ENCODE assay signal across 26 cellular contexts in the genomic region with DNA sequence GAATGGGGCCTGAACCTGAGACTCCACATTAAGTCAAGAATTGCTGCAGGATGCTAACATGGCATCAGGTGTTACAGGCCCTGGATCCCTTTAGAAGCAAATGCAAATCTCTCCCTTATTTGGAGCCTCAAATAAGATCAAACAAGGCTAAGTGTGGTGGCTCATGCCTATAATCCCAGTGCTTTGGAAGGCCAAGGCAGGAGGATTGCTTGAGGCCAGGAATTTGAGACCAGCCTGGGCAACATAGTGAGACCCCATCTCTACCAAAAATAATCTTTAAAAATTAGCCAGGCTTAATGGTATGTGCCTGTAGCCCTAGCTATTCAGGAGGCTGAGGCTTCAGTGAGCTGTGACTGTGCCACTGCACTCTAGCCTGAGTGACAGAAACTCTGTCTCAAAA.
DNase-seq lines count a peak whose midpoint lies in the region; ATAC-seq, FAIRE-seq and TF ChIP-seq lines count a peak whose summit lies in the region.
"Had no signal": no experiment of that assay in that cellular context is flagged by ENCODE, and none has a peak within 500 bp of the region (broad histone marks: within the 10 kb centered on the region; RNA-seq: fewer than 3 reads in every experiment).

No MANE protein-coding gene starts in this region.

- H3K9me1 ChIP-seq in K562 (ENCODE audit: control insufficient read depth, insufficient read depth, low read length) = no peaks in the 10 kb centered on the region

- TF ChIP-seq POLR2A in K562 (conservative IDR thresholded peaks at IDR 0.05) = no peak
- no peak for TF ChIP-seq POLR2A in adrenal gland (IDR thresholded peaks at IDR 0.05)

- POLR2A ChIA-PET in HEK293 (lab: Yijun Ruan, JAX) = no interaction called here
- POLR2A ChIA-PET in K562 (lab: Yijun Ruan, JAX) = interaction anchor here (1.5 kb wide), 1 partner anchor 10 kb away, joined by 5 read pairs; no protein-coding TSS in a partner anchor

- H3K27me3 ChIP-seq in K562 (ENCODE audit: control insufficient read depth in 2 of 2, insufficient read depth in 2 of 2, low read length in 2 of 2) (no peaks in the 10 kb centered on the region), adrenal gland (no peaks in the 10 kb centered on the region)
- H3K27me3 ChIP-seq: BE2C, BLaER1 had no signal

- H3K27me3 Mint-ChIP-seq in T-helper 17 cell = no peaks in the 10 kb centered on the region
- H3K27me3 Mint-ChIP-seq: CD4-positive, alpha-beta memory T cell; CD4-positive, CD25-positive, alpha-beta regulatory T cell; CD8-positive, alpha-beta memory T cell had no signal

- H3K4me1 ChIP-seq in HEK293 (ENCODE audit: control insufficient read depth, insufficient read depth, low read length) (no peaks in the 10 kb centered on the region), K562 (replicated peaks in 1 of 2; ENCODE audit: control insufficient read depth in 2 of 2, insufficient read depth in 2 of 2, low read length in 2 of 2) (no peaks in the 10 kb centered on the region), adrenal gland (replicated peaks in 1 of 2) (no peaks in the 10 kb centered on the region)
- H3K4me1 ChIP-seq: BE2C, BLaER1 had no signal

- peaks cover 5% of the 10 kb centered on the region for H3K36me3 Mint-ChIP-seq in T-helper 17 cell (ENCODE audit: low read depth)

- BruUV-seq in K562 (replicated peaks; lab: Mats Ljungman, UMichigan) = no TSS peak

- H2AFZ ChIP-seq in K562 (ENCODE audit: low read depth, low read length) = no peak overlapping the region

- H3K9me3 ChIP-seq in HEK293 (ENCODE audit: control insufficient read depth, insufficient read depth, low read depth, low read length) (no peaks in the 10 kb centered on the region), T-helper 17 cell (ENCODE audit: control insufficient read depth, low read length, poor library complexity, severe bottlenecking) (no peaks in the 10 kb centered on the region), K562 (replicated peaks; ENCODE audit: control insufficient read depth, insufficient read depth, low read depth, low read length) (no peaks in the 10 kb centered on the region), adrenal gland (replicated peaks in 1 of 3) (no peaks in the 10 kb centered on the region)
- H3K9me3 ChIP-seq: BE2C, BLaER1 had no signal

- no peak overlapping the region for H3K4me2 ChIP-seq in K562 (ENCODE audit: insufficient read depth, low read length)
- H3K4me2 ChIP-seq: BLaER1 had no signal

- H3K27ac Mint-ChIP-seq in T-helper 17 cell = peak overlapping the region; percentile 71
- H3K27ac Mint-ChIP-seq: CD4-positive, alpha-beta memory T cell; CD4-positive, CD25-positive, alpha-beta regulatory T cell; CD8-positive, alpha-beta memory T cell had no signal

- no peak for TF ChIP-seq EP300 in K562 (IDR thresholded peaks at IDR 0.05; ENCODE audit: low read length)

- ATAC-seq in T-helper 17 cell = no peak
- no peak for ATAC-seq in K562
- ATAC-seq: GM12878 had no signal

- in situ Hi-C loops in K562 (cut with MboI) = no loop called here

- no peak overlapping the region for H3K9ac ChIP-seq in K562 (ENCODE audit: insufficient read depth in 1 of 2, low read depth in 2 of 2, low read length in 2 of 2)
- H3K9ac ChIP-seq: BLaER1 had no signal

- peaks cover 9% of the 10 kb centered on the region for H3K4me1 Mint-ChIP-seq in T-helper 17 cell
- H3K4me1 Mint-ChIP-seq: CD14-positive monocyte; CD8-positive, alpha-beta memory T cell had no signal

- H3K4me3 Mint-ChIP-seq in T-helper 17 cell = no peak overlapping the region
- H3K4me3 Mint-ChIP-seq: CD14-positive monocyte; CD4-positive, alpha-beta memory T cell; CD4-positive, CD25-positive, alpha-beta regulatory T cell; CD8-positive, alpha-beta memory T cell had no signal

- H3K36me3 ChIP-seq in HEK293 (ENCODE audit: control insufficient read depth in 2 of 2, insufficient read depth in 1 of 2, low read length in 2 of 2) (no peaks in the 10 kb centered on the region; a peak in 2 of 3 replicates), K562 (ENCODE audit: control insufficient read depth, insufficient read depth, low read length) (no peaks in the 10 kb centered on the region), adrenal gland (replicated peaks in 1 of 2) (no peaks in the 10 kb centered on the region)
- H3K36me3 ChIP-seq: BE2C had no signal

- no peak for TF ChIP-seq CTCF in HEK293 (tag by site-specific recombination; IDR thresholded peaks at IDR 0.05)
- no peak for TF ChIP-seq CTCF in K562 (IDR thresholded peaks at IDR 0.05 in 2 of 3, conservative IDR thresholded peaks at IDR 0.05 in 1 of 3; ENCODE audit: insufficient read depth in 2 of 3, low read depth in 1 of 3, low read length in 3 of 3)
- no peak for TF ChIP-seq CTCF in adrenal gland (IDR thresholded peaks at IDR 0.05)

- FAIRE-seq in K562 (lab: Jason Lieb, UNC) = no peak
- FAIRE-seq: A204.1, GM12878, GM12892, GM19239 had no signal

- intact Hi-C loops in K562 (cut with micrococcal nuclease) = no loop called here
- intact Hi-C loops in adrenal gland (cut with DNase I) = no loop called here

- H3K4me3 ChIP-seq in HEK293 (ENCODE audit: low read depth, low read length) (no peak overlapping the region), K562 (no peak overlapping the region), adrenal gland (no peak overlapping the region)
- H3K4me3 ChIP-seq: BLaER1, GM12878 had no signal

- TF ChIP-seq RAD21 in K562 (CRISPR knock-in tag; conservative IDR thresholded peaks at IDR 0.05 in 1 of 2, IDR thresholded peaks at IDR 0.05 in 1 of 2) = no peak

- H3K27ac ChIP-seq in HEK293 (ENCODE audit: extremely low read depth, low read depth, low read length) = no peak overlapping the region
- no peak overlapping the region for H3K27ac ChIP-seq in K562 (ENCODE audit: extremely low read depth, low read depth, low read length)
- H3K27ac ChIP-seq in adrenal gland = no peak overlapping the region
- H3K27ac ChIP-seq: BLaER1 had no signal

- H4K20me1 ChIP-seq in K562 (replicated peaks; ENCODE audit: control insufficient read depth, insufficient read depth, low read length) = no peaks in the 10 kb centered on the region
- H4K20me1 ChIP-seq: BLaER1 had no signal

- H3K79me2 ChIP-seq in K562 (ENCODE audit: control insufficient read depth, insufficient read depth, low read length) = no peaks in the 10 kb centered on the region

- no peak for DNase-seq in T-helper 17 cell
- no peak for DNase-seq in K562 (ENCODE audit: extremely low read depth in 1 of 4, low spot score in 3 of 4)
- DNase-seq in adrenal gland = no peak
- DNase-seq in activated naive CD4-positive, alpha-beta T cell (lab: John Stamatoyannopoulos, UW) = no peak
- DNase-seq: 8988T; ACHN; BE2C; C1 segment of cervical spinal cord; CD4-positive, alpha-beta memory T cell; CD4-positive, CD25-positive, alpha-beta regulatory T cell; CD8-positive, alpha-beta memory T cell; COR-L47; DMS 273 treated with DMSO at 0.1 percent for 48 hours; DMS153; DMS53; DMS79; DND-41; EL; GDM1 had no signal

- CTCF ChIA-PET in HEK293 (lab: Yijun Ruan, JAX) = no interaction called here
- CTCF ChIA-PET in K562 (lab: Yijun Ruan, JAX; ENCODE audit: low intra/inter-chr PET ratio) = no interaction called here

TF ChIP-seq in HEK293, 187 proteins besides CTCF, POLR2A, EP300 and RAD21:
- TF ChIP-seq ZNF121 (tag by site-specific recombination; IDR thresholded peaks at IDR 0.05) (peak; percentile 71), ZNF132 (tag by site-specific recombination; IDR thresholded peaks at IDR 0.05; ENCODE audit: borderline replicate concordance) (no peak)

TF ChIP-seq in K562, 482 proteins besides CTCF, POLR2A, EP300 and RAD21:
- no peak for TF ChIP-seq MEF2D (tag; conservative IDR thresholded peaks at IDR 0.05; ENCODE audit: low read depth)
- TF ChIP-seq ZNF121 (CRISPR knock-in tag; conservative IDR thresholded peaks at IDR 0.05) = peak; percentile 28; the same call in 1 of the 2 replicates
- TF ChIP-seq NR3C1 (CRISPR knock-in tag; IDR thresholded peaks at IDR 0.05) = no peak
